Comparison of ENCODE assay signal across 8 cellular contexts in genomic region chr1:223363856-223364684, GRCh38.
DNase-seq lines count a peak whose midpoint lies in the region; ATAC-seq, FAIRE-seq and TF ChIP-seq lines count a peak whose summit lies in the region.

A gene with protein sequence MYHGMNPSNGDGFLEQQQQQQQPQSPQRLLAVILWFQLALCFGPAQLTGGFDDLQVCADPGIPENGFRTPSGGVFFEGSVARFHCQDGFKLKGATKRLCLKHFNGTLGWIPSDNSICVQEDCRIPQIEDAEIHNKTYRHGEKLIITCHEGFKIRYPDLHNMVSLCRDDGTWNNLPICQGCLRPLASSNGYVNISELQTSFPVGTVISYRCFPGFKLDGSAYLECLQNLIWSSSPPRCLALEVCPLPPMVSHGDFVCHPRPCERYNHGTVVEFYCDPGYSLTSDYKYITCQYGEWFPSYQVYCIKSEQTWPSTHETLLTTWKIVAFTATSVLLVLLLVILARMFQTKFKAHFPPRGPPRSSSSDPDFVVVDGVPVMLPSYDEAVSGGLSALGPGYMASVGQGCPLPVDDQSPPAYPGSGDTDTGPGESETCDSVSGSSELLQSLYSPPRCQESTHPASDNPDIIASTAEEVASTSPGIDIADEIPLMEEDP (minus strand): TSS chr1:223364176. CDS start chr1:223363425, 751 bp downstream.

- H3K36me3 ChIP-seq in KMS-11 (ENCODE audit: insufficient read depth) (no peaks in the 10 kb centered on the region), adipocyte (ENCODE audit: control insufficient read depth, insufficient read depth, low read length, severe bottlenecking) (no peaks in the 10 kb centered on the region)

- H3K4me2 ChIP-seq in KMS-11: peak within 1 kb of the TSS; percentile 82

- no peak within 1 kb of the TSS for H3K27ac ChIP-seq in KMS-11

- no peaks in the 10 kb centered on the region for H4K20me1 ChIP-seq in KMS-11 (ENCODE audit: insufficient read depth)

- H2AFZ ChIP-seq in KMS-11 (ENCODE audit: low read depth): peak within 1 kb of the TSS; percentile 96

- H3K4me3 ChIP-seq in KMS-11 (IDR thresholded peaks at IDR 0.05; ENCODE audit: insufficient read depth, low read depth, low read length): peak within 1 kb of the TSS; percentile 75
- H3K4me3 ChIP-seq in adipocyte (ENCODE audit: low read length): peak within 1 kb of the TSS; percentile 47
- H3K4me3 ChIP-seq in iPS-11a (ENCODE audit: low read depth, low read length): peak within 1 kb of the TSS; percentile 54
- peak within 1 kb of the TSS; percentile 42 for H3K4me3 ChIP-seq in skeletal muscle cell (ENCODE audit: low read depth, low read length)

- FAIRE-seq in GM18507 (lab: Jason Lieb, UNC): no peak

- H3K4me1 ChIP-seq in KMS-11 (ENCODE audit: low read depth, poor library complexity, severe bottlenecking): no peaks in the 10 kb centered on the region
- peaks cover 3% of the 10 kb centered on the region for H3K4me1 ChIP-seq in adipocyte (ENCODE audit: control insufficient read depth, insufficient read depth, low read length)

- peak within 1 kb of the TSS; percentile 33; the same call in 1 of the 2 replicates for H3K9ac ChIP-seq in KMS-11
- no peak within 1 kb of the TSS for H3K9ac ChIP-seq in adipocyte (ENCODE audit: low read length)

- H3K27me3 ChIP-seq in KMS-11 (ENCODE audit: insufficient read depth, low read depth) (no peaks in the 10 kb centered on the region; the same call in 1 of the 2 replicates), adipocyte (replicated peaks; ENCODE audit: control insufficient read depth, insufficient read depth, low read length) (peaks cover 54% of the 10 kb centered on the region)

- DNase-seq in GM18507 (ENCODE audit: extremely low spot score, insufficient read length, low read depth): peak; percentile 2
- DNase-seq in adipocyte (ENCODE audit: low read depth): peak; percentile 31
- DNase-seq in skeletal muscle cell (ENCODE audit: low read depth): no peak

- no peaks in the 10 kb centered on the region for H3K79me2 ChIP-seq in KMS-11 (ENCODE audit: insufficient read depth, low read depth)

- peaks cover 2% of the 10 kb centered on the region for H3K9me3 ChIP-seq in adipocyte (ENCODE audit: control insufficient read depth, low read length)

- no peak for TF ChIP-seq CTCF in KMS-11 (conservative IDR thresholded peaks at IDR 0.05; ENCODE audit: low read depth, low read length)

- peak; percentile 55 for ATAC-seq in SK-N-SH treated with all-trans-retinoic acid at 6 μM for 48 hours
- ATAC-seq in GM18870 (IDR thresholded peaks at IDR 0.05; ENCODE audit: unreplicated experiment): no peak
- ATAC-seq in HG02763 (IDR thresholded peaks at IDR 0.05; ENCODE audit: unreplicated experiment): no peak

TF ChIP-seq in SK-N-SH treated with all-trans-retinoic acid at 6 μM for 48 hours, 23 proteins besides CTCF, POLR2A, EP300 and RAD21:
- TF ChIP-seq BACH2 (CRISPR knock-in tag; IDR thresholded peaks at IDR 0.05; ENCODE audit: borderline replicate concordance) (no peak), CSDC2 (CRISPR knock-in tag; IDR thresholded peaks at IDR 0.05) (no peak), CSRNP3 (CRISPR knock-in tag; IDR thresholded peaks at IDR 0.05) (no peak), SNAI2 (CRISPR knock-in tag; IDR thresholded peaks at IDR 0.05) (no peak; the same call in 1 of the 2 replicates), TSHZ2 (CRISPR knock-in tag; IDR thresholded peaks at IDR 0.05) (no peak), ISL1 (CRISPR knock-in tag; IDR thresholded peaks at IDR 0.05) (no peak), ZNF8 (CRISPR knock-in tag; IDR thresholded peaks at IDR 0.05) (no peak), PPARA (CRISPR knock-in tag; IDR thresholded peaks at IDR 0.05; ENCODE audit: borderline replicate concordance) (no peak), TOX (CRISPR knock-in tag; IDR thresholded peaks at IDR 0.05; ENCODE audit: borderline replicate concordance) (no peak), TCF4 (CRISPR knock-in tag; IDR thresholded peaks at IDR 0.05; ENCODE audit: borderline replicate concordance) (no peak), RARB (CRISPR knock-in tag; IDR thresholded peaks at IDR 0.05) (no peak), POU6F1 (CRISPR knock-in tag; IDR thresholded peaks at IDR 0.05; ENCODE audit: borderline replicate concordance, low read depth) (no peak), ZFP3 (CRISPR knock-in tag; IDR thresholded peaks at IDR 0.05) (no peak)
